1 cellular context compared by ENCODE assay signal in genomic region chr17:47941998-47942490, GRCh38.
TF ChIP-seq lines count a peak whose summit lies in the region.

No MANE protein-coding gene starts in this region.

TF ChIP-seq in H1, 55 proteins besides CTCF, POLR2A, EP300 and RAD21:
- TF ChIP-seq SIX5 (IDR thresholded peaks at IDR 0.05; ENCODE audit: low read depth, low read length) (no peak), SP2 (IDR thresholded peaks at IDR 0.05; ENCODE audit: low read length) (no peak), CBX5 (IDR thresholded peaks at IDR 0.05; ENCODE audit: low read depth, low read length) (no peak), SP4 (IDR thresholded peaks at IDR 0.05; ENCODE audit: low read length) (no peak), CHD1 (IDR thresholded peaks at IDR 0.05; ENCODE audit: low read depth, low read length) (no peak), CTBP2 (IDR thresholded peaks at IDR 0.05; ENCODE audit: borderline replicate concordance, insufficient read depth, insufficient read length, low read length) (no peak), ASH2L (IDR thresholded peaks at IDR 0.05; ENCODE audit: low read length) (no peak), TAF7 (optimal IDR thresholded peaks at IDR 0.05; ENCODE audit: borderline replicate concordance, low read depth, low read length) (no peak), HDAC2 (IDR thresholded peaks at IDR 0.05; ENCODE audit: borderline replicate concordance in 1 of 2, low read depth in 2 of 2, low read length in 2 of 2) (no peak), MAX (IDR thresholded peaks at IDR 0.05) (no peak), MAFK (IDR thresholded peaks at IDR 0.05; ENCODE audit: low read depth, low read length) (no peak), NRF1 (IDR thresholded peaks at IDR 0.05; ENCODE audit: low read depth, low read length) (no peak), BCL11A (IDR thresholded peaks at IDR 0.05; ENCODE audit: low read depth in 2 of 2, low read length in 2 of 2) (no peak), JUN (IDR thresholded peaks at IDR 0.05; ENCODE audit: low read depth, low read length) (no peak), YY1 (IDR thresholded peaks at IDR 0.05; ENCODE audit: low read depth, low read length) (no peak), CEBPB (IDR thresholded peaks at IDR 0.05; ENCODE audit: low read depth, low read length) (no peak), TCF12 (IDR thresholded peaks at IDR 0.05; ENCODE audit: low read depth, low read length) (no peak), FOSL1 (IDR thresholded peaks at IDR 0.05; ENCODE audit: insufficient read depth, low read depth, low read length) (no peak), CHD7 (IDR thresholded peaks at IDR 0.05; ENCODE audit: insufficient replicate concordance, low read length) (no peak), ATF3 (IDR thresholded peaks at IDR 0.05; ENCODE audit: insufficient read depth, low read depth, low read length) (no peak)
